In the genomic region with DNA sequence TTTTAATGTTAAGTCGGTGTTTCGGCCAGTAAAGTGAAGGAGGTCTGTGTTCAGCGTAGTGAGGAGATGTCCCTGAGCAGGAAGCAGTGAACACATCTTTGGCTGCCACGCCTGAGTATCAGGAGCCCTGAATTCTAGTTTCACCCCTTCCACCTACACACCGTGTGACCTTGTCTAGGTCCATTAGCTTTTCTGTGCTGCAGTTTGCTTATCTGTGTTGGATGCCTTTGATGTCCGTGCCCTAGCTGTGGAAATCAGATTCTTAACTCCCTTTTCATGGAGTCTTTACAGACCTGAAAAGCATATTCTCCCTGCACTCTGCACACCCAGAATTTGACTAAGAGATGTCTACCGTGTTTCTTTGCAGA, we compare ENCODE assay signal across 8 cellular contexts. TPM values are rescaled to one million over a fixed set of nuclear protein-coding genes. Genes with fewer than 3 reads are reported as not detected.
DNase-seq lines count a peak whose midpoint lies in the region; ATAC-seq and TF ChIP-seq lines count a peak whose summit lies in the region.

No MANE protein-coding gene starts in this region.

- H3K27me3 Mint-ChIP-seq in activated CD4-positive, alpha-beta T cell treated with anti-CD3 and anti-CD28 coated beads, Interleukin-2, amount 10 ng/mL, durations not matched to agents 24 days and 14 days = no peaks in the 10 kb centered on the region
- no peaks in the 10 kb centered on the region for H3K27me3 Mint-ChIP-seq in progenitor cell of endocrine pancreas

- H3K4me1 Mint-ChIP-seq in activated CD4-positive, alpha-beta T cell treated with anti-CD3 and anti-CD28 coated beads, Interleukin-2, amount 10 ng/mL, durations not matched to agents 24 days and 14 days = peaks cover 52% of the 10 kb centered on the region
- H3K4me1 Mint-ChIP-seq in progenitor cell of endocrine pancreas (ENCODE audit: low read depth) = peaks cover 31% of the 10 kb centered on the region

- no peak for DNase-seq in activated CD4-positive, alpha-beta T cell treated with anti-CD3 and anti-CD28 coated beads, Interleukin-2, amount 10 ng/mL, durations not matched to agents 24 days and 14 days
- DNase-seq in activated CD4-positive, alpha-beta T cell treated with anti-CD3 and anti-CD28 coated beads for 48 hours = no peak
- DNase-seq in germinal center (ENCODE audit: low spot score) (peak; percentile 29), progenitor cell of endocrine pancreas (ENCODE audit: low spot score, unreplicated experiment) (no peak), KBM-7 (no peak), UCSD-AML1 (lab: John Stamatoyannopoulos, UW; ENCODE audit: unreplicated experiment) (no peak)

- peak; percentile 26 for ATAC-seq in HG02973 (IDR thresholded peaks at IDR 0.05; ENCODE audit: unreplicated experiment)

- peaks cover 28% of the 10 kb centered on the region for H3K36me3 Mint-ChIP-seq in activated CD4-positive, alpha-beta T cell treated with anti-CD3 and anti-CD28 coated beads, Interleukin-2, amount 10 ng/mL, durations not matched to agents 24 days and 14 days (ENCODE audit: low read depth)
- peaks cover 3% of the 10 kb centered on the region for H3K36me3 Mint-ChIP-seq in progenitor cell of endocrine pancreas (ENCODE audit: insufficient read depth)

- peak overlapping the region; percentile 95 for H3K27ac Mint-ChIP-seq in activated CD4-positive, alpha-beta T cell treated with anti-CD3 and anti-CD28 coated beads, Interleukin-2, amount 10 ng/mL, durations not matched to agents 24 days and 14 days
- H3K27ac Mint-ChIP-seq in progenitor cell of endocrine pancreas = peak overlapping the region; percentile 99

- H3K9me3 Mint-ChIP-seq in activated CD4-positive, alpha-beta T cell treated with anti-CD3 and anti-CD28 coated beads, Interleukin-2, amount 10 ng/mL, durations not matched to agents 24 days and 14 days = peaks cover 9% of the 10 kb centered on the region
- no peaks in the 10 kb centered on the region for H3K9me3 Mint-ChIP-seq in progenitor cell of endocrine pancreas (ENCODE audit: low read depth)

- H3K4me3 ChIP-seq in WI38 (ENCODE audit: low read depth, low read length) = peak overlapping the region; percentile 92

- H3K4me3 Mint-ChIP-seq in activated CD4-positive, alpha-beta T cell treated with anti-CD3 and anti-CD28 coated beads, Interleukin-2, amount 10 ng/mL, durations not matched to agents 24 days and 14 days = peak overlapping the region; percentile 91
- H3K4me3 Mint-ChIP-seq in progenitor cell of endocrine pancreas (ENCODE audit: low read depth) = peak overlapping the region; percentile 89

- TF ChIP-seq CTCF in WI38 (IDR thresholded peaks at IDR 0.05; ENCODE audit: low read depth, low read length) = no peak
- no peak for TF ChIP-seq CTCF in progenitor cell of endocrine pancreas (IDR thresholded peaks at IDR 0.05; ENCODE audit: unreplicated experiment)

- intact Hi-C loops in activated CD4-positive, alpha-beta T cell treated with anti-CD3 and anti-CD28 coated beads, Interleukin-2, amount 10 ng/mL, durations not matched to agents 24 days and 14 days (cut with micrococcal nuclease) = loop anchor here (1.0 to 10.0 kb wide), 6 partner anchors 14 to 1578 kb away; partner anchors contain the start of genes CSNK1A1 and SLC26A2

- in situ Hi-C loops in KBM-7 (cut with MboI; ENCODE audit: low pct_unique_long_range_greater_than_20kb, low sequenced_read_pairs) = no loop called here

RNA-seq across cellular contexts. Expression of gene FBXO38, which starts 0.6 kb away (rescaled TPM):
- 57.3 and 62.9 TPM in 2 replicates for total RNA-seq in activated CD4-positive, alpha-beta T cell treated with anti-CD3 and anti-CD28 coated beads, Interleukin-2, amount 10 ng/mL, durations not matched to agents 24 days and 14 days
- total RNA-seq in progenitor cell of endocrine pancreas = 65.0 and 68.1 TPM in 2 replicates

RNA-seq across cellular contexts. Expression of gene SPINK9, which starts 49.0 kb away (rescaled TPM):
- not detected in 2 replicates for total RNA-seq in activated CD4-positive, alpha-beta T cell treated with anti-CD3 and anti-CD28 coated beads, Interleukin-2, amount 10 ng/mL, durations not matched to agents 24 days and 14 days
- total RNA-seq in progenitor cell of endocrine pancreas = not detected in 2 replicates
